In the genomic region with DNA sequence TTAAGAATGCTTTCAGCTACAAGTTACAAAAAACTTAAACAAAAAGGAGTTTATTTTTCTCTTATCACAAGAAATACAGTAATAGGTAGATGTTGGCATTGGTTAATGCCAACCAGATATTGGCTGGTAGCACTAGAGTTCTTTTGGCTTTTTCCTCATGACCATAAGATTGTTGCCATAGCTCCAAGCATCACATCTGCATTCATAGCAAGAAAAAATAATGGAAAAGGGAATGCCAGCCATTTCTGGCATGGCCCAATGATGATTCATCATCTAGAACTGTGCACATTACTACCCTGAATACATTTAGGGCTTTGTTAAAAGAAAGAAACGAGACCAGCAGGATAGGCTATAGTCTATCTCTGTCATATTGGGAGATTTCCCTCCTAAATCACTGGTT, we compare ENCODE assay signal across 19 cellular contexts. TPM values are rescaled to one million over a fixed set of nuclear protein-coding genes. Genes with fewer than 3 reads are reported as not detected.
A peak's percentile ranks its signal among the peaks of the same experiment; 100 is the strongest.
DNase-seq lines count a peak whose midpoint lies in the region; ATAC-seq lines count a peak whose summit lies in the region.
"Had no signal": no experiment of that assay in that cellular context is flagged by ENCODE, and none has a peak within 500 bp of the region (broad histone marks: within the 10 kb centered on the region; RNA-seq: fewer than 3 reads in every experiment).

No MANE protein-coding gene starts in this region.

- H2AK5ac ChIP-seq in trophoblast cell (ENCODE audit: low read length), result no peak overlapping the region

- H2BK120ac ChIP-seq in trophoblast cell (ENCODE audit: insufficient read depth, low read length, poor library complexity), result no peak overlapping the region

- no peak overlapping the region for H3K9ac ChIP-seq in trophoblast cell (ENCODE audit: low read length)

- no peak overlapping the region for H3K4ac ChIP-seq in trophoblast cell (ENCODE audit: low read depth, low read length)

- no peaks in the 10 kb centered on the region for H3K36me3 ChIP-seq in trophoblast cell (ENCODE audit: control insufficient read depth in 1 of 2, insufficient read depth in 2 of 2, low read length in 2 of 2)
- H3K36me3 ChIP-seq: BE2C had no signal

- H2AFZ ChIP-seq in trophoblast cell (ENCODE audit: insufficient read depth, low read length, poor library complexity), result no peak overlapping the region

- H2BK5ac ChIP-seq in trophoblast cell (ENCODE audit: low read depth, low read length, poor library complexity), result no peak overlapping the region

- no peak overlapping the region for H3K4me3 ChIP-seq in trophoblast cell (ENCODE audit: low read depth, low read length)

- H2BK12ac ChIP-seq in trophoblast cell (ENCODE audit: low read length), result no peak overlapping the region

- H3K4me2 ChIP-seq in trophoblast cell (ENCODE audit: low read length), result no peak overlapping the region

- no peaks in the 10 kb centered on the region for H3K79me1 ChIP-seq in trophoblast cell (ENCODE audit: low read length)

- no peak overlapping the region for H3K23ac ChIP-seq in trophoblast cell (ENCODE audit: low read length)

- H3K79me2 ChIP-seq in trophoblast cell (ENCODE audit: control insufficient read depth, insufficient read depth, low read length, poor library complexity), result no peaks in the 10 kb centered on the region

- H3K27ac ChIP-seq in cingulate gyrus (ENCODE audit: low read depth, low read length) (peak overlapping the region; percentile 62), trophoblast cell (ENCODE audit: low read depth, low read length) (no peak overlapping the region)

- no peak for ATAC-seq in GM21717 (IDR thresholded peaks at IDR 0.05; ENCODE audit: unreplicated experiment)
- ATAC-seq: CD8-positive, alpha-beta T cell had no signal

- WGBS in trophoblast cell (ENCODE audit: extremely low coverage, insufficient coverage, insufficient read length), result no CpG with 5 or more reads among the region's 1 CpG

- peaks cover 0 to 3% of the 10 kb centered on the region in 2 experiments for H3K4me1 ChIP-seq in trophoblast cell (ENCODE audit: control insufficient read depth in 1 of 2, insufficient read depth in 2 of 2, low read length in 2 of 2)
- H3K4me1 ChIP-seq: BE2C had no signal

- DNase-seq in EL (peak; percentile 30), HT1080 (ENCODE audit: low read depth) (peak; percentile 18), trophoblast cell (peak; percentile 57 to 93), DMS114 treated with DMSO at 0.1 percent for 48 hours (lab: John Stamatoyannopoulos, UW; ENCODE audit: unreplicated experiment) (no peak)
- no peak for DNase-seq in activated CD4-positive, alpha-beta T cell treated with anti-CD3 and anti-CD28 coated beads for 1 hour
- DNase-seq in activated effector memory CD4-positive, alpha-beta T cell treated with anti-CD3 and anti-CD28 coated beads, Interleukin-2, amount 50 U/mL, for 16 hours, result no peak
- DNase-seq: BE2C; CD8-positive, alpha-beta T cell; DMS79 treated with DMSO at 0.1 percent for 48 hours; GF-D8; H7; NCI-H1417 treated with DMSO at 0.1 percent for 48 hours; NCI-H2029; NCI-H2171; NCI-H446; NCI-H69; NK-92 treated with Interleukin-12 subunit alpha and Interleukin-12 subunit beta, amount 100 ng/mL, for 24 hours had no signal

- no peak overlapping the region for H3K14ac ChIP-seq in trophoblast cell (ENCODE audit: low read length)

- H3K18ac ChIP-seq in trophoblast cell (ENCODE audit: low read length), result no peak overlapping the region

- H4K8ac ChIP-seq in trophoblast cell (ENCODE audit: low read depth, low read length), result no peak overlapping the region

- no peaks in the 10 kb centered on the region for H3K27me3 ChIP-seq in trophoblast cell (ENCODE audit: insufficient read depth, low read length)
- H3K27me3 ChIP-seq: BE2C had no signal

- H4K12ac ChIP-seq in trophoblast cell (ENCODE audit: low read depth, low read length), result no peak overlapping the region

- no peak overlapping the region for H4K91ac ChIP-seq in trophoblast cell (ENCODE audit: low read depth, low read length)

- H3K9me3 ChIP-seq in trophoblast cell (ENCODE audit: insufficient read depth, low read depth, low read length), result no peaks in the 10 kb centered on the region
- H3K9me3 ChIP-seq: BE2C had no signal

RNA-seq across cellular contexts. Expression of a gene that starts 20.8 kb away (rescaled TPM):
- total RNA-seq in HT1080 (2014; rRNA removed; shearing (Covaris generic)), result 9.0 and 9.1 TPM in 2 replicates
- polyA plus RNA-seq in HT1080 (2015; cell fraction: cytosol; rRNA removed), result 10.9 and 13.2 TPM in 2 replicates
- polyA plus RNA-seq in HT1080 (2015; cell fraction: nucleus; rRNA removed), result 23.1 and 29.4 TPM in 2 replicates
- polyA plus RNA-seq in trophoblast cell (2013), result 8.7 TPM in 2 replicates

Comparison
In these comparisons a context has a peak if more than half of its experiments do, and no peak if none do; other contexts are left out.
1. DNase-seq: peak in EL (single experiment), HT1080 (single experiment) and trophoblast cell (2 of 2); none in activated CD4-positive, alpha-beta T cell treated with anti-CD3 and anti-CD28 coated beads for 1 hour (single experiment), activated effector memory CD4-positive, alpha-beta T cell treated with anti-CD3 and anti-CD28 coated beads, Interleukin-2, amount 50 U/mL, for 16 hours (single experiment) and DMS114 treated with DMSO at 0.1 percent for 48 hours (single experiment).